Comparison of ENCODE assay signal across 15 cellular contexts in genomic region chr1:51899022-51899421, GRCh38. TPM values are rescaled to one million over a fixed set of nuclear protein-coding genes. Genes with fewer than 3 reads are reported as not detected.
DNase-seq lines count a peak whose midpoint lies in the region; ATAC-seq, FAIRE-seq and TF ChIP-seq lines count a peak whose summit lies in the region.
"Had no signal": no experiment of that assay in that cellular context is flagged by ENCODE, and none has a peak within 500 bp of the region (broad histone marks: within the 10 kb centered on the region; RNA-seq: fewer than 3 reads in every experiment).

No MANE protein-coding gene starts in this region.

- peaks cover 31% of the 10 kb centered on the region for H3K4me1 Mint-ChIP-seq in astrocyte (ENCODE audit: low read depth, unreplicated experiment)
- H3K4me1 Mint-ChIP-seq: CD4-positive, CD25-positive, alpha-beta regulatory T cell had no signal

- TF ChIP-seq POLR2A in HepG2 (IDR thresholded peaks at IDR 0.05; ENCODE audit: insufficient read depth in 1 of 2, low read depth in 2 of 2, low read length in 2 of 2) (no peak), right lobe of liver (IDR thresholded peaks at IDR 0.05) (no peak)

- no peak overlapping the region for H2BK15ac ChIP-seq in mesenchymal stem cell (ENCODE audit: low read depth, poor library complexity, severe bottlenecking)

- 14% methylated on average over 10 of the region's 10 CpGs for WGBS in HepG2 (ENCODE audit: low lambda C conversion rate)
- 67% methylated on average over 10 of the region's 10 CpGs for WGBS in right lobe of liver (ENCODE audit: insufficient coverage, low coverage, low lambda C conversion rate, missing lambda C conversion rate)
- 89% methylated on average over 10 of the region's 10 CpGs for WGBS in mesenchymal stem cell

- peak overlapping the region in 1 of 2 experiments; percentile 49 for H3K4ac ChIP-seq in mesenchymal stem cell (ENCODE audit: low read depth in 1 of 2, low read length in 2 of 2)

- H3K4me2 ChIP-seq in HepG2 (ENCODE audit: low read depth, low read length) (no peak overlapping the region), astrocyte (ENCODE audit: low read length) (no peak overlapping the region), mesenchymal stem cell (ENCODE audit: low read length, poor library complexity, severe bottlenecking) (no peak overlapping the region)

- no peak overlapping the region for H3K14ac ChIP-seq in mesenchymal stem cell (ENCODE audit: low read length in 2 of 2)

- H3K9me3 ChIP-seq in HepG2 (ENCODE audit: low read length) (no peaks in the 10 kb centered on the region), right lobe of liver (no peaks in the 10 kb centered on the region), astrocyte (ENCODE audit: insufficient read depth, low read depth, low read length) (no peaks in the 10 kb centered on the region), mesenchymal stem cell (ENCODE audit: control insufficient read depth, low read length) (no peaks in the 10 kb centered on the region)

- peak overlapping the region in 1 of 2 experiments; percentile 70 for H3K18ac ChIP-seq in mesenchymal stem cell (ENCODE audit: low read depth in 1 of 2, low read length in 2 of 2)

- H3K27me3 Mint-ChIP-seq in astrocyte (ENCODE audit: low read depth, unreplicated experiment), result no peaks in the 10 kb centered on the region

- peak; percentile 28; the same call in 1 of the 3 replicates for ATAC-seq in HepG2
- no peak for ATAC-seq in right lobe of liver
- no peak for ATAC-seq in GM21390 (IDR thresholded peaks at IDR 0.05; ENCODE audit: unreplicated experiment)
- ATAC-seq in HG03460 (IDR thresholded peaks at IDR 0.05; ENCODE audit: unreplicated experiment), result no peak
- ATAC-seq: GM12878 had no signal

- H3K27me3 ChIP-seq in HepG2 (ENCODE audit: control insufficient read depth in 1 of 2, insufficient read depth in 2 of 2, low read length in 2 of 2), result peaks cover 0 to 16% of the 10 kb centered on the region in 2 experiments; a peak in 3 of 5 replicates
- peaks cover 0 to 5% of the 10 kb centered on the region in 2 donors for H3K27me3 ChIP-seq in right lobe of liver
- no peaks in the 10 kb centered on the region for H3K27me3 ChIP-seq in astrocyte (ENCODE audit: insufficient read depth, low read length)
- no peaks in the 10 kb centered on the region for H3K27me3 ChIP-seq in mesenchymal stem cell (ENCODE audit: control insufficient read depth in 1 of 2, insufficient read depth in 1 of 2, low read length in 2 of 2)

- H4K8ac ChIP-seq in mesenchymal stem cell (ENCODE audit: low read length), result no peak overlapping the region

- peak overlapping the region; percentile 85 for H2BK5ac ChIP-seq in mesenchymal stem cell (ENCODE audit: low read depth, low read length, poor library complexity, severe bottlenecking)

- intact Hi-C loops in HepG2 (cut with micrococcal nuclease; ENCODE audit: unreplicated experiment), result no loop called here
- intact Hi-C loops in right lobe of liver (cut with DNase I), result loop anchor here in 1 of 2 donors (5.0 kb wide), 1 partner anchor 103 kb away; no protein-coding TSS in a partner anchor

- CTCF ChIA-PET in HepG2 (lab: Yijun Ruan, JAX; ENCODE audit: low intra/inter-chr PET ratio, low total read pairs), result interaction anchor here (4.2 kb wide), 1 partner anchor 103 kb away, joined by 54 read pairs; no protein-coding TSS in a partner anchor

- DNase-seq in HepG2 (ENCODE audit: low spot score) (no peak), right lobe of liver (no peak), astrocyte (ENCODE audit: low read depth) (peak; percentile 35), mesenchymal stem cell (no peak), GM19239 (ENCODE audit: insufficient read length, low spot score) (no peak), NCI-H1417 treated with DMSO at 0.1 percent for 48 hours (lab: John Stamatoyannopoulos, UW) (no peak)
- DNase-seq: 8988T; Calu3; CD4-positive, CD25-positive, alpha-beta regulatory T cell; NCI-H2029; NCI-H510A treated with DMSO at 0.1 percent for 48 hours; SIG-M5 had no signal

- H4K91ac ChIP-seq in mesenchymal stem cell (ENCODE audit: low read length), result no peak overlapping the region

- no peak overlapping the region for H2AFZ ChIP-seq in HepG2 (ENCODE audit: low read length)
- H2AFZ ChIP-seq in astrocyte (ENCODE audit: low read depth, low read length), result no peak overlapping the region
- no peak overlapping the region for H2AFZ ChIP-seq in mesenchymal stem cell (ENCODE audit: low read depth, low read length)

- H3K27ac Mint-ChIP-seq in astrocyte (ENCODE audit: unreplicated experiment), result peak overlapping the region; percentile 100
- H3K27ac Mint-ChIP-seq: CD4-positive, CD25-positive, alpha-beta regulatory T cell had no signal

- H3K79me2 ChIP-seq in HepG2 (ENCODE audit: insufficient read depth, low read length), result no peaks in the 10 kb centered on the region
- no peaks in the 10 kb centered on the region for H3K79me2 ChIP-seq in astrocyte (ENCODE audit: insufficient read depth, low read length)

- TF ChIP-seq RAD21 in HepG2 (CRISPR knock-in tag; IDR thresholded peaks at IDR 0.05), result no peak

- no peak for TF ChIP-seq CTCF in HepG2 (CRISPR knock-in tag; IDR thresholded peaks at IDR 0.05)
- TF ChIP-seq CTCF in right lobe of liver (IDR thresholded peaks at IDR 0.05), result no peak
- TF ChIP-seq CTCF in astrocyte (IDR thresholded peaks at IDR 0.05; ENCODE audit: insufficient read depth, low read depth, low read length), result no peak

- H3K9ac ChIP-seq in HepG2 (ENCODE audit: insufficient read depth, low read depth, low read length), result no peak overlapping the region
- peak overlapping the region; percentile 17 for H3K9ac ChIP-seq in astrocyte (ENCODE audit: low read length)
- no peak overlapping the region for H3K9ac ChIP-seq in mesenchymal stem cell (ENCODE audit: low read length)

- H3K27ac ChIP-seq in HepG2 (ENCODE audit: extremely low read length, insufficient read depth, low read length) (no peak overlapping the region), right lobe of liver (no peak overlapping the region), astrocyte (ENCODE audit: low read depth, low read length) (peak overlapping the region; percentile 98), mesenchymal stem cell (ENCODE audit: low read length, poor library complexity, severe bottlenecking) (peak overlapping the region; percentile 97)

- no peak overlapping the region for H2BK120ac ChIP-seq in mesenchymal stem cell (ENCODE audit: low read depth, low read length)

- peak overlapping the region; percentile 100 for H2AK5ac ChIP-seq in mesenchymal stem cell (ENCODE audit: low read length, severe bottlenecking)

- in situ Hi-C loops in HepG2 (cut with HindIII; ENCODE audit: extremely low pct_ligation_motif_present, low pct_unique_long_range_greater_than_20kb), result no loop called here

- peaks cover 2% of the 10 kb centered on the region for H3K9me3 Mint-ChIP-seq in astrocyte (ENCODE audit: unreplicated experiment)

- FAIRE-seq in HepG2 (lab: Jason Lieb, UNC) (no peak), astrocyte (lab: Jason Lieb, UNC) (no peak), GM19239 (lab: Jason Lieb, UNC) (no peak)
- FAIRE-seq: GM12878 had no signal

- peak overlapping the region in 1 of 2 experiments; percentile 90 for H2BK12ac ChIP-seq in mesenchymal stem cell (ENCODE audit: low read length in 2 of 2)

- H4K20me1 ChIP-seq in HepG2 (ENCODE audit: insufficient read depth, low read length) (no peaks in the 10 kb centered on the region), astrocyte (ENCODE audit: insufficient read depth, low read length) (no peaks in the 10 kb centered on the region)

- no peak overlapping the region for H3K4me3 ChIP-seq in HepG2 (replicated peaks in 1 of 3; ENCODE audit: insufficient read depth in 1 of 3, low read depth in 2 of 3, low read length in 3 of 3)
- H3K4me3 ChIP-seq in right lobe of liver, result no peak overlapping the region
- no peak overlapping the region for H3K4me3 ChIP-seq in astrocyte (ENCODE audit: insufficient read depth, low read depth, low read length)
- no peak overlapping the region for H3K4me3 ChIP-seq in mesenchymal stem cell (ENCODE audit: insufficient read depth in 1 of 2, low read depth in 1 of 2, low read length in 2 of 2)
- H3K4me3 ChIP-seq: GM12878 had no signal

- no peaks in the 10 kb centered on the region for H3K36me3 Mint-ChIP-seq in astrocyte (ENCODE audit: low read depth, unreplicated experiment)
- H3K36me3 Mint-ChIP-seq: CD4-positive, CD25-positive, alpha-beta regulatory T cell had no signal

- POLR2A ChIA-PET in HepG2 (lab: Yijun Ruan, JAX), result no interaction called here

- no peak overlapping the region for H3K4me3 Mint-ChIP-seq in astrocyte (ENCODE audit: unreplicated experiment)
- H3K4me3 Mint-ChIP-seq: CD4-positive, CD25-positive, alpha-beta regulatory T cell had no signal

- H3K4me1 ChIP-seq in HepG2 (ENCODE audit: insufficient read depth, low read length), result 0 out of 2 replicates have a peak, but pooled peaks cover 7% of the 10 kb centered on the region
- H3K4me1 ChIP-seq in right lobe of liver, result no peaks in the 10 kb centered on the region
- H3K4me1 ChIP-seq in astrocyte (ENCODE audit: insufficient read depth, low read length), result peaks cover 21% of the 10 kb centered on the region
- peaks cover 12% of the 10 kb centered on the region for H3K4me1 ChIP-seq in mesenchymal stem cell (ENCODE audit: control insufficient read depth, insufficient read depth, low read depth, low read length)

- H3K23ac ChIP-seq in mesenchymal stem cell (ENCODE audit: low read length in 2 of 2), result no peak overlapping the region

- no TSS peak for BruUV-seq in HepG2 (replicated peaks; lab: Mats Ljungman, UMichigan)

- TF ChIP-seq EP300 in HepG2 (IDR thresholded peaks at IDR 0.05; ENCODE audit: low read depth in 2 of 2, low read length in 2 of 2) (no peak), HepG2 (CRISPR knock-in tag; IDR thresholded peaks at IDR 0.05; ENCODE audit: borderline replicate concordance) (no peak)

- H3K79me1 ChIP-seq in mesenchymal stem cell (replicated peaks; ENCODE audit: low read length, poor library complexity, severe bottlenecking), result no peaks in the 10 kb centered on the region

- H3K36me3 ChIP-seq in HepG2 (replicated peaks in 1 of 2; ENCODE audit: control insufficient read depth in 1 of 2, insufficient read depth in 2 of 2, low read length in 2 of 2), result no peaks in the 10 kb centered on the region
- no peaks in the 10 kb centered on the region for H3K36me3 ChIP-seq in right lobe of liver
- H3K36me3 ChIP-seq in astrocyte (ENCODE audit: insufficient read depth, low read length), result no peaks in the 10 kb centered on the region
- no peaks in the 10 kb centered on the region for H3K36me3 ChIP-seq in mesenchymal stem cell (ENCODE audit: control insufficient read depth in 1 of 2, insufficient read depth in 2 of 2, low read depth in 1 of 2, low read length in 2 of 2)

RNA-seq across cellular contexts. Expression of gene NRDC, which starts 20.5 kb away (rescaled TPM):
- 57.6 and 101 TPM in 2 replicates for total RNA-seq in HepG2 (2016; rRNA removed; fragmentation: Illumina TruSeq; extraction: Trizol)
- total RNA-seq in HepG2 (2016; cell fraction: cytosol; rRNA removed; fragmentation: Illumina TruSeq; extraction: Trizol; ENCODE audit: low read depth), result 14.8 and 17.2 TPM in 2 replicates
- total RNA-seq in HepG2 (2016; cell fraction: insoluble cytoplasmic fraction; rRNA removed; fragmentation: Illumina TruSeq; extraction: Trizol), result 60.8 and 99.7 TPM in 2 replicates
- 30.2 and 31.0 TPM in 2 replicates for total RNA-seq in HepG2 (2016; cell fraction: membrane; rRNA removed; fragmentation: Illumina TruSeq; extraction: Trizol)
- total RNA-seq in HepG2 (2016; cell fraction: nucleus; rRNA removed; fragmentation: Illumina TruSeq; extraction: Trizol), result 69.9 TPM in 2 replicates
- polyA plus RNA-seq in HepG2 (2011; rRNA removed), result 64.9 and 68.6 TPM in 2 replicates
- 28.8 and 34.1 TPM in 2 replicates for polyA plus RNA-seq in HepG2 (2011; cell fraction: cytosol; rRNA removed)
- 68.1 and 89.6 TPM in 2 replicates for polyA plus RNA-seq in HepG2 (2011; cell fraction: nucleus; rRNA removed)
- polyA plus RNA-seq in HepG2 (2012), result 71.6 and 81.1 TPM in 2 replicates
- polyA plus RNA-seq in HepG2 (2016; cell fraction: cytosol; fragmentation: Illumina TruSeq; extraction: Trizol; ENCODE audit: low read depth), result 6.8 and 7.3 TPM in 2 replicates
- 108 and 112 TPM in 2 replicates for polyA plus RNA-seq in HepG2 (2016; cell fraction: insoluble cytoplasmic fraction; fragmentation: Illumina TruSeq; extraction: Trizol; ENCODE audit: low read depth)
- 18.3 and 22.3 TPM in 2 replicates for polyA plus RNA-seq in HepG2 (2016; cell fraction: membrane; fragmentation: Illumina TruSeq; extraction: Trizol; ENCODE audit: low read depth)
- 133 and 135 TPM in 2 replicates for polyA plus RNA-seq in HepG2 (2016; cell fraction: nucleus; fragmentation: Illumina TruSeq; extraction: Trizol; ENCODE audit: insufficient read depth, low read depth)
- 50.8 and 123 TPM in 2 replicates for polyA minus RNA-seq in HepG2 (2011; rRNA and poly(A)+ RNA removed; ENCODE audit: low replicate concordance)
- polyA minus RNA-seq in HepG2 (2011; cell fraction: cytosol; rRNA and poly(A)+ RNA removed), result 38.4 and 54.9 TPM in 2 replicates
- polyA minus RNA-seq in HepG2 (2011; cell fraction: nucleus; rRNA and poly(A)+ RNA removed), result 68.1 and 81.8 TPM in 2 replicates
- 10 to 100 TPM; 57.9 to 88.0 (median 84.4) TPM for total RNA-seq in right lobe of liver
- total RNA-seq in astrocyte, result 150 and 170 TPM in 2 replicates
- polyA plus RNA-seq in mesenchymal stem cell (2013, experiment 1 of 2), result 102 TPM
- polyA plus RNA-seq in mesenchymal stem cell (2013, experiment 2 of 2), result 96.9 TPM

Comparison
In these comparisons a context has a peak if more than half of its experiments do, and no peak if none do; other contexts are left out.
1. H3K27ac ChIP-seq: peak in astrocyte (single experiment) and mesenchymal stem cell (single experiment); none in HepG2 (single experiment) and right lobe of liver (0 of 3).